Comparison of ENCODE assay signal across 8 cellular contexts in genomic region chr5:54175-54730, GRCh38. TPM values are rescaled to one million over a fixed set of nuclear protein-coding genes. Genes with fewer than 3 reads are reported as not detected.
DNase-seq lines count a peak whose midpoint lies in the region; ATAC-seq and TF ChIP-seq lines count a peak whose summit lies in the region.

No MANE protein-coding gene starts in this region.

- H3K9me3 ChIP-seq in thymus (ENCODE audit: control insufficient read depth): peaks cover 2% of the 10 kb centered on the region

- H3K4me3 ChIP-seq in astrocyte of the cerebellum (ENCODE audit: low read depth, low read length) (peak overlapping the region; percentile 51), kidney epithelial cell (ENCODE audit: low read depth, low read length) (peak overlapping the region; percentile 42), thymus (ENCODE audit: low read length) (peak overlapping the region; percentile 49)

- peaks cover 4% of the 10 kb centered on the region for H3K9me3 Mint-ChIP-seq in activated naive CD4-positive, alpha-beta T cell treated with anti-CD3 and anti-CD28 coated beads, Interleukin-2, amount 10 ng/mL, durations not matched to agents 7 days and 5 days

- DNase-seq in activated naive CD4-positive, alpha-beta T cell treated with anti-CD3 and anti-CD28 coated beads, Interleukin-2, amount 10 ng/mL, durations not matched to agents 7 days and 5 days: no peak
- DNase-seq in activated naive CD4-positive, alpha-beta T cell treated with anti-CD3 and anti-CD28 coated beads, Interleukin-2, amount 50 U/mL, for 16 hours: no peak
- DNase-seq in astrocyte of the cerebellum (ENCODE audit: low read depth): no peak
- DNase-seq in kidney epithelial cell (ENCODE audit: low read depth): no peak

- H3K27me3 ChIP-seq in kidney epithelial cell (ENCODE audit: control insufficient read depth, insufficient read depth, low read length) (peaks cover 32% of the 10 kb centered on the region), thymus (ENCODE audit: control insufficient read depth, insufficient read depth) (peaks cover 21% of the 10 kb centered on the region)

- peak overlapping the region; percentile 40 for H3K4me3 Mint-ChIP-seq in activated naive CD4-positive, alpha-beta T cell treated with anti-CD3 and anti-CD28 coated beads, Interleukin-2, amount 10 ng/mL, durations not matched to agents 7 days and 5 days

- in situ Hi-C loops in astrocyte of the cerebellum (cut with HindIII; ENCODE audit: low sequenced_read_pairs): no loop called here

- WGBS in thymus: 23% methylated on average over 20 of the region's 20 CpGs

- peaks cover 57% of the 10 kb centered on the region for H3K27me3 Mint-ChIP-seq in activated naive CD4-positive, alpha-beta T cell treated with anti-CD3 and anti-CD28 coated beads, Interleukin-2, amount 10 ng/mL, durations not matched to agents 7 days and 5 days

- no peaks in the 10 kb centered on the region for H3K4me1 ChIP-seq in thymus (ENCODE audit: control insufficient read depth, insufficient read depth, low read length)

- CTCF ChIA-PET in activated naive CD4-positive, alpha-beta T cell treated with anti-CD3 and anti-CD28 coated beads, Interleukin-2, amount 10 ng/mL, durations not matched to agents 7 days and 5 days (lab: Charles Lee): no interaction called here

- H3K36me3 Mint-ChIP-seq in activated naive CD4-positive, alpha-beta T cell treated with anti-CD3 and anti-CD28 coated beads, Interleukin-2, amount 10 ng/mL, durations not matched to agents 7 days and 5 days: no peaks in the 10 kb centered on the region

- no peak overlapping the region for H3K27ac Mint-ChIP-seq in activated naive CD4-positive, alpha-beta T cell treated with anti-CD3 and anti-CD28 coated beads, Interleukin-2, amount 10 ng/mL, durations not matched to agents 7 days and 5 days

- no peaks in the 10 kb centered on the region for H3K4me1 Mint-ChIP-seq in activated naive CD4-positive, alpha-beta T cell treated with anti-CD3 and anti-CD28 coated beads, Interleukin-2, amount 10 ng/mL, durations not matched to agents 7 days and 5 days

- H3K36me3 ChIP-seq in kidney epithelial cell (ENCODE audit: control insufficient read depth, insufficient read depth, low read length): no peaks in the 10 kb centered on the region
- no peaks in the 10 kb centered on the region for H3K36me3 ChIP-seq in thymus (ENCODE audit: control insufficient read depth, insufficient read depth)

- ATAC-seq in GM19035 (IDR thresholded peaks at IDR 0.05; ENCODE audit: unreplicated experiment) (no peak), HG02763 (IDR thresholded peaks at IDR 0.05; ENCODE audit: unreplicated experiment) (no peak), GM21360 (IDR thresholded peaks at IDR 0.05; ENCODE audit: unreplicated experiment) (no peak)

- no peak for TF ChIP-seq CTCF in astrocyte of the cerebellum (IDR thresholded peaks at IDR 0.05; ENCODE audit: low read depth, low read length, missing control alignments)
- TF ChIP-seq CTCF in kidney epithelial cell (IDR thresholded peaks at IDR 0.05; ENCODE audit: insufficient read depth, low read length, poor library complexity, severe bottlenecking): no peak

- no peak overlapping the region for H3K27ac ChIP-seq in thymus (ENCODE audit: low read depth)

RNA-seq across cellular contexts. Expression of gene PLEKHG4B, which starts 37.7 kb away (rescaled TPM):
- 4.0 and 5.4 TPM in 2 replicates for total RNA-seq in kidney epithelial cell
- polyA plus RNA-seq in thymus: 0.64 TPM
